Comparison of ENCODE assay signal across 21 cellular contexts in genomic region chr1:30399026-30399425, GRCh38.
"Had no signal": no experiment of that assay in that cellular context is flagged by ENCODE, and none has a peak within 500 bp of the region (broad histone marks: within the 10 kb centered on the region; RNA-seq: fewer than 3 reads in every experiment).

No MANE protein-coding gene starts in this region.

- H3K27ac ChIP-seq: dorsolateral prefrontal cortex, hepatocyte, pancreas, right lobe of liver, thoracic aorta, tibial nerve, upper lobe of left lung, uterus had no signal

- H3K4me3 ChIP-seq: dorsolateral prefrontal cortex, hepatocyte, lung, pancreas, right lobe of liver, thoracic aorta, tibial nerve, upper lobe of left lung, uterus had no signal

- H3K36me3 ChIP-seq: pancreas, right lobe of liver, thoracic aorta, tibial nerve, upper lobe of left lung had no signal

- DNase-seq: cerebellar nuclear complex; effector CD4-positive, alpha-beta T cell; kidney; naive thymus-derived CD4-positive, alpha-beta T cell; stimulated activated CD4-positive, alpha-beta T cell treated with anti-CD3 and anti-CD28 coated beads, Interleukin-4, amount 100 ng/mL, for 4 hours; stimulated activated naive CD8-positive, alpha-beta T cell treated with anti-CD3 and anti-CD28 coated beads, Interleukin-15, Interleukin-2, amounts not matched to agents 100 U/mL and 50 U/mL, for 24 hours; substantia nigra; upper lobe of left lung; uterus had no signal

- H3K27ac Mint-ChIP-seq: memory B cell; mesothelial cell of epicardium; progenitor cell of endocrine pancreas; stimulated activated memory B cell treated with anti-CD40 and anti-IgM and Interleukin-4, amounts not matched to agents 10 μg/mL and 1 μg/mL and 100 μg/mL, for 72 hours had no signal

- H3K36me3 Mint-ChIP-seq: memory B cell; mesothelial cell of epicardium; naive thymus-derived CD4-positive, alpha-beta T cell; stimulated activated memory B cell treated with anti-CD40 and anti-IgM and Interleukin-4, amounts not matched to agents 10 μg/mL and 1 μg/mL and 100 μg/mL, for 72 hours had no signal

- H3K9me3 Mint-ChIP-seq: memory B cell had no signal

- H3K4me1 Mint-ChIP-seq: memory B cell; naive thymus-derived CD4-positive, alpha-beta T cell; stimulated activated memory B cell treated with anti-CD40 and anti-IgM and Interleukin-4, amounts not matched to agents 10 μg/mL and 1 μg/mL and 100 μg/mL, for 72 hours had no signal

- H3K4me1 ChIP-seq: pancreas, right lobe of liver, tibial nerve, upper lobe of left lung, uterus had no signal

- ATAC-seq: left lobe of liver; naive thymus-derived CD4-positive, alpha-beta T cell; pancreas; right lobe of liver; stimulated activated memory B cell treated with anti-CD40 and anti-IgM and Interleukin-4, amounts not matched to agents 10 μg/mL and 1 μg/mL and 100 μg/mL, for 72 hours; stimulated activated naive CD8-positive, alpha-beta T cell treated with anti-CD3 and anti-CD28 coated beads, Interleukin-15, Interleukin-2, amounts not matched to agents 100 U/mL and 50 U/mL, for 24 hours had no signal

- H3K27me3 ChIP-seq: hepatocyte, pancreas, right lobe of liver, tibial nerve, upper lobe of left lung, uterus had no signal

- H3K9me3 ChIP-seq: pancreas, right lobe of liver, thoracic aorta, tibial nerve, upper lobe of left lung, uterus had no signal

- H3K4me3 Mint-ChIP-seq: memory B cell; mesothelial cell of epicardium; naive thymus-derived CD4-positive, alpha-beta T cell; stimulated activated memory B cell treated with anti-CD40 and anti-IgM and Interleukin-4, amounts not matched to agents 10 μg/mL and 1 μg/mL and 100 μg/mL, for 72 hours had no signal
